1 cellular context compared by ENCODE assay signal in the genomic region with DNA sequence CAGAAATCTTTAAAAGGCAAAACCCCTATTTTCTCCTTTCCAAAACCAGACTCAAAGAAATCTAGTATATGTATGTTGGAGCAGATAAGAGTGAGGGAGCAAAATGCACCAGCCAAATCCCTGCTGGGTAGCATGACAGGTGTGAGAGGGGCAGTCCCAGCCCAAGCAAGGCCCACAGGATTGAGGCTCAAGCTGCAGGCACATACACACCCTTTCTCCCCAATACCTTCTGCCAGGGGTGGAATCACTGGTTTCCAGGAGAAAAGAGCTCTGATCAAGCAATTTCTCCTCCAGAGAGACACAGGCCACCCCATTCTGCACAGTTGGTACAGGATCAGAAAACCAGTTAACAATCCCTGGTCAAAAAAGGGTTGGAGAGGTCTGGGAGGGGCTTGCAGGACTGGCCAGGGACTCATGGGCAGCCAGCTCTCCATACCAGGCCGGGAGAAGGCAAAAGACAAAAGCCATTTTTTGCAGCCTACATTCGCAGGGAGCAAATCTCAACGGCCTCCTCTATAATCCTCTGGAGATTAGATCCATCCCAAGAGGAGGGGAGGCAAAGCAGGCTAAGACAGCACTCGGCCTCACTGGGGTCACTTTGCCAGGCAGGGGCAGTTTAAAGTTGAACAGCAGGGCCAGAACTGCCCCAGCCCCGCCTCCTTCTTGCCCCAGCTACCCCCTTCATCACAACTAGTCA.
TF ChIP-seq lines count a peak whose summit lies in the region.

No MANE protein-coding gene starts in this region.

TF ChIP-seq in endothelial cell of umbilical vein, 7 proteins besides CTCF, POLR2A, EP300 and RAD21:
- TF ChIP-seq POLR2AphosphoS5 (IDR thresholded peaks at IDR 0.05; ENCODE audit: insufficient read depth, low read depth, low read length) (no peak), GATA2 (IDR thresholded peaks at IDR 0.05; ENCODE audit: insufficient read depth, insufficient read length, low read depth, low read length) (no peak), JUN (IDR thresholded peaks at IDR 0.05; ENCODE audit: borderline replicate concordance, insufficient read depth, insufficient read length, low read depth) (no peak), MYC (IDR thresholded peaks at IDR 0.05; ENCODE audit: low read depth, low read length) (no peak)
TF ChIP-seq in endothelial cell of umbilical vein: peak in this region for 0.
